ENCODE assay signal across 9 cellular contexts in the genomic region with DNA sequence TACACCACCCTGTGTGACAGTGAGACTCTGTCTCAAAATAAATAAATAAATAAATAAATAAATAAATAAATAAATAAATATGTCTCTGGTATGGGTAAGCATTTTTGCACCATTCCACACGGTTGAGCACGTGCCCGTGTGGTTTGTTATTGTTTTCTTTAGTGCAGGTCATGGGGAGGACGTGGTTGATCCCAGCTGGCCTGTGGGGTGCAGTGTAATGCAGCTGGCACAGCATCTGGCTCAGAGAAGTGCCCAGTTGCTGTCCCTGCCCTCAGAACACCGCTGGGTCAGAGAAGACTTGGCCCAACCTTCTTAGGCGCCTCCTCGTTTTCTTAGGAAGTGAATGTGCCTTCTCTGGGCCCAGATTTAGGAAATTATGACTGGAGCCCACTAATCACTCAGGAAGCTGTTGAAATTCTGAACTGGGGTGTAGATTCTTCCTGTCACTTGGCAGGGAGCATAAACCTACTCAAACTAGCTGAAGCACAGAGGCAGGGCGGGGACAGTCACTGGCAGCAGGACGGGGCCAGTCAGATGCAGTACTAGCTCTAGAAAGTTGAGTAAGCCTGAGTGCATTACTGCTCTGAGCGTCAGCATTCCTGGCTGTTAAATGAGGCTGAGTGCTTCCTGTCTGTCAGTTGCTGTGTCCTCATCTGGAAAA.
DNase-seq lines count a peak whose midpoint lies in the region; ATAC-seq and TF ChIP-seq lines count a peak whose summit lies in the region.
"Had no signal": no experiment of that assay in that cellular context is flagged by ENCODE, and none has a peak within 500 bp of the region (broad histone marks: within the 10 kb centered on the region; RNA-seq: fewer than 3 reads in every experiment).

No MANE protein-coding gene starts in this region.

- no peaks in the 10 kb centered on the region for H3K27me3 ChIP-seq in foreskin keratinocyte
- H3K27me3 ChIP-seq in CD4-positive, alpha-beta T cell (ENCODE audit: control insufficient read depth, insufficient read depth, low read length) = no peaks in the 10 kb centered on the region

- H3K4me1 ChIP-seq in foreskin keratinocyte = peaks cover 18% of the 10 kb centered on the region

- ATAC-seq in foreskin keratinocyte = peak; percentile 89
- ATAC-seq in activated CD4-positive, CD25-positive, alpha-beta regulatory T cell treated with anti-CD3 and anti-CD28 coated beads, Interleukin-2, amount 50 U/mL, for 24 hours = no peak
- no peak for ATAC-seq in CD4-positive, alpha-beta T cell (ENCODE audit: poor library complexity)

- H3K27me3 Mint-ChIP-seq in CD4-positive, alpha-beta T cell = no peaks in the 10 kb centered on the region

- H3K4me3 Mint-ChIP-seq in CD4-positive, alpha-beta T cell = no peak overlapping the region

- peaks cover 4% of the 10 kb centered on the region for H3K36me3 Mint-ChIP-seq in CD4-positive, alpha-beta T cell (ENCODE audit: low read depth)

- H3K27ac ChIP-seq in foreskin keratinocyte = no peak overlapping the region
- no peak overlapping the region for H3K27ac ChIP-seq in CD4-positive, alpha-beta T cell (ENCODE audit: low read depth, low read length)

- DNase-seq in EH (ENCODE audit: low read depth) (peak; percentile 96), RPMI8226 (peak; percentile 25), foreskin keratinocyte (peak; percentile 69 to 86), renal cortical epithelial cell (ENCODE audit: low read depth) (peak; percentile 88), NCI-H146 (lab: John Stamatoyannopoulos, UW) (no peak), NCI-H748 treated with DMSO at 0.1 percent for 48 hours (lab: John Stamatoyannopoulos, UW) (no peak)
- DNase-seq in CD4-positive, alpha-beta T cell = no peak
- DNase-seq: NCI-H1436 had no signal

- intact Hi-C loops in CD4-positive, alpha-beta T cell (cut with DNase I, micrococcal nuclease) = loop anchor here in 1 of 2 experiments (10.0 kb wide), 2 partner anchors 88 to 178 kb away; partner anchors contain the start of gene SNX29

- peaks cover 25% of the 10 kb centered on the region for H3K4me1 Mint-ChIP-seq in CD4-positive, alpha-beta T cell (ENCODE audit: low read depth)

- H3K27ac Mint-ChIP-seq in CD4-positive, alpha-beta T cell = no peak overlapping the region

- CTCF ChIA-PET in CD4-positive, alpha-beta T cell (lab: Charles Lee) = no interaction called here

- H3K9me3 ChIP-seq in CD4-positive, alpha-beta T cell (ENCODE audit: control insufficient read depth, low read length) = no peaks in the 10 kb centered on the region

- H3K9me3 Mint-ChIP-seq in CD4-positive, alpha-beta T cell = no peaks in the 10 kb centered on the region

- no peak for TF ChIP-seq CTCF in foreskin keratinocyte (conservative IDR thresholded peaks at IDR 0.05)
- no peak for TF ChIP-seq CTCF in CD4-positive, alpha-beta T cell (IDR thresholded peaks at IDR 0.05)

- POLR2A ChIA-PET in CD4-positive, alpha-beta T cell (lab: Charles Lee) = no interaction called here

Comparison
In these comparisons a context has a peak if more than half of its experiments do, and no peak if none do; other contexts are left out.
1. DNase-seq: peak in EH (single experiment), RPMI8226 (single experiment), foreskin keratinocyte (2 of 2) and renal cortical epithelial cell (single experiment); none in NCI-H146 (single experiment), CD4-positive, alpha-beta T cell (0 of 10) and NCI-H748 treated with DMSO at 0.1 percent for 48 hours (single experiment).